ENCODE assay signal across 17 cellular contexts in the genomic region with DNA sequence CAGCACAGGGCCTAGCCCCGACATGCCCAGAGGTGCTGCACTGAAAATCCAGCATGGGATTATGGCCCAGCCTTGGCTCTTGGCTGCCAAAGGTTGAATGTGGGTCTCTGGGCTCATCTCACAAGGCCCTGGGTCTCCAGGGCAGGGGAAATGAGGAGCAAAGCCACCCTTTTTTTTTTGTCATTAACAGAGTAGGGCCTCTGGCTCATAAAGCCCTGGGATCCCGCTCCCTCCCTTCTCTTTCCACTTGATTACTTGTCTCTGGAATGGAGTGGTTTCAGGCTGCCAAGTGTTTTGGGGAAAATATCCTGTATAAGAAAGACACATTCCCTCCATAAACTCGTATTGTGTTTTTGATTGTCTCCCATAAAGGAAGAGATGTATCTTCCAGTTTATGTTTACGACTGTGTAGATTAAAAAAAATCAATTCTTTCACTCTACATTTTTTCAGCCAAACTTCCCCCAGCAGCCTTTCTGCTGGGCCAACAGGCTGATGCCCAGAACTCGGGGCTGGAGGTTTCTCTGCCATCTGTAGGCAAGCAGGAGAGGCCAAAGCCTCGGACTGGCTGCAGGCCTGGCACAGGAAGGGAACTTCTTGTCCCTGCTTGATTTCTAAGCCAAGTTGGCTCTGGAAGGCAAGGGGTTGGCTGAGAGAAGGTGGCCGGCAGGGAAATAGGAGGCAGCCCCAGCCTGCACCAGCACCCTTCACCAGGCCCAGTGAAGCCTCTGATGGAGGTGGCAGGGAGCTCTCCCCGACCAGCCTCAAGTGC. TPM values are rescaled to one million over a fixed set of nuclear protein-coding genes. Genes with fewer than 3 reads are reported as not detected.
A peak's percentile ranks its signal among the peaks of the same experiment; 100 is the strongest.
DNase-seq lines count a peak whose midpoint lies in the region; TF ChIP-seq lines count a peak whose summit lies in the region.
"Had no signal": no experiment of that assay in that cellular context is flagged by ENCODE, and none has a peak within 500 bp of the region (broad histone marks: within the 10 kb centered on the region; RNA-seq: fewer than 3 reads in every experiment).

No MANE protein-coding gene starts in this region.

- H3K9me3 Mint-ChIP-seq in immature natural killer cell (no peaks in the 10 kb centered on the region), endothelial cell (ENCODE audit: unreplicated experiment) (no peaks in the 10 kb centered on the region)
- H3K9me3 Mint-ChIP-seq: activated naive CD4-positive, alpha-beta T cell treated with anti-CD3 and anti-CD28 coated beads, Interleukin-2, amount 10 ng/mL, durations not matched to agents 7 days and 5 days; stimulated activated naive CD8-positive, alpha-beta T cell treated with anti-CD3 and anti-CD28 coated beads, Interleukin-15, Interleukin-2, amounts not matched to agents 100 ng/mL and 50 ng/mL, for 24 hours had no signal

- H3K36me3 ChIP-seq in right atrium auricular region, result no peaks in the 10 kb centered on the region
- H3K36me3 ChIP-seq in skeletal muscle tissue (ENCODE audit: control insufficient read depth in 3 of 3, insufficient read depth in 3 of 3, low read length in 3 of 3), result no peaks in the 10 kb centered on the region

- H3K27ac Mint-ChIP-seq in immature natural killer cell (no peak overlapping the region), endothelial cell (ENCODE audit: unreplicated experiment) (no peak overlapping the region)
- H3K27ac Mint-ChIP-seq: activated naive CD4-positive, alpha-beta T cell treated with anti-CD3 and anti-CD28 coated beads, Interleukin-2, amount 10 ng/mL, durations not matched to agents 7 days and 5 days; stimulated activated naive CD8-positive, alpha-beta T cell treated with anti-CD3 and anti-CD28 coated beads, Interleukin-15, Interleukin-2, amounts not matched to agents 100 ng/mL and 50 ng/mL, for 24 hours had no signal

- H3K4me1 Mint-ChIP-seq in immature natural killer cell (no peaks in the 10 kb centered on the region), endothelial cell (ENCODE audit: unreplicated experiment) (peaks cover 28% of the 10 kb centered on the region)
- H3K4me1 Mint-ChIP-seq: activated naive CD4-positive, alpha-beta T cell treated with anti-CD3 and anti-CD28 coated beads, Interleukin-2, amount 10 ng/mL, durations not matched to agents 7 days and 5 days had no signal

- H3K4me3 ChIP-seq in right atrium auricular region (no peak overlapping the region), skeletal muscle tissue (ENCODE audit: low read length in 3 of 3) (peak overlapping the region in 1 of 3 donors; percentile 38)
- H3K4me3 ChIP-seq: K562 had no signal

- H3K27ac ChIP-seq in right atrium auricular region, result peak overlapping the region; percentile 83 to 90
- peak overlapping the region; percentile 62 for H3K27ac ChIP-seq in skeletal muscle tissue (ENCODE audit: low read depth, low read length)

- DNase-seq in NCI-H1694 treated with DMSO at 0.1 percent for 48 hours (lab: John Stamatoyannopoulos, UW) (peak; percentile 11), cerebellum (ENCODE audit: low spot score) (peak; percentile 92), right atrium auricular region (ENCODE audit: low spot score) (peak; percentile 64), immature natural killer cell (no peak), ureter (ENCODE audit: low spot score) (no peak), endothelial cell (ENCODE audit: low spot score) (no peak), OCI-M1 (lab: John Stamatoyannopoulos, UW) (no peak)
- DNase-seq: activated CD8-positive, alpha-beta memory T cell treated with anti-CD3 and anti-CD28 coated beads, Interleukin-2, amount 50 U/mL, for 48 hours; activated naive CD4-positive, alpha-beta T cell treated with anti-CD3 and anti-CD28 coated beads, Interleukin-2, amount 10 ng/mL, durations not matched to agents 7 days and 5 days; AML-193; central memory CD4-positive, alpha-beta T cell; islet precursor cell; NCI-H1105; SHP77 had no signal

- H3K9me3 ChIP-seq in right atrium auricular region, result no peaks in the 10 kb centered on the region
- H3K9me3 ChIP-seq in skeletal muscle tissue (ENCODE audit: control insufficient read depth in 3 of 3, low read length in 3 of 3), result no peaks in the 10 kb centered on the region

- TF ChIP-seq CTCF in right atrium auricular region (IDR thresholded peaks at IDR 0.05) (no peak), endothelial cell (IDR thresholded peaks at IDR 0.05; ENCODE audit: unreplicated experiment) (no peak)

- H3K4me3 Mint-ChIP-seq in immature natural killer cell (no peak overlapping the region), endothelial cell (ENCODE audit: unreplicated experiment) (no peak overlapping the region)
- H3K4me3 Mint-ChIP-seq: activated naive CD4-positive, alpha-beta T cell treated with anti-CD3 and anti-CD28 coated beads, Interleukin-2, amount 10 ng/mL, durations not matched to agents 7 days and 5 days; stimulated activated naive CD8-positive, alpha-beta T cell treated with anti-CD3 and anti-CD28 coated beads, Interleukin-15, Interleukin-2, amounts not matched to agents 100 ng/mL and 50 ng/mL, for 24 hours had no signal

- H3K36me3 Mint-ChIP-seq in immature natural killer cell (no peaks in the 10 kb centered on the region), endothelial cell (ENCODE audit: low read depth, unreplicated experiment) (no peaks in the 10 kb centered on the region)
- H3K36me3 Mint-ChIP-seq: activated naive CD4-positive, alpha-beta T cell treated with anti-CD3 and anti-CD28 coated beads, Interleukin-2, amount 10 ng/mL, durations not matched to agents 7 days and 5 days had no signal

- no peaks in the 10 kb centered on the region for H3K27me3 ChIP-seq in right atrium auricular region
- H3K27me3 ChIP-seq in skeletal muscle tissue (ENCODE audit: control insufficient read depth in 3 of 3, insufficient read depth in 3 of 3, low read length in 3 of 3), result no peaks in the 10 kb centered on the region

- H3K4me1 ChIP-seq in right atrium auricular region (peaks cover 0 to 66% of the 10 kb centered on the region in 2 donors), skeletal muscle tissue (ENCODE audit: control insufficient read depth in 3 of 3, insufficient read depth in 3 of 3, low read length in 3 of 3) (peaks cover 50 to 56% (median 54%) of the 10 kb centered on the region in 3 donors)

- peak overlapping the region; percentile 3 to 50 (median 24) for H3K9ac ChIP-seq in skeletal muscle tissue (ENCODE audit: low read depth in 1 of 3, low read length in 3 of 3)

- H3K27me3 Mint-ChIP-seq in immature natural killer cell (ENCODE audit: low read depth in 3 of 3) (peaks cover 0 to 3% (median 1%) of the 10 kb centered on the region in 3 donors), endothelial cell (ENCODE audit: unreplicated experiment) (peaks cover 9% of the 10 kb centered on the region)
- H3K27me3 Mint-ChIP-seq: stimulated activated naive CD8-positive, alpha-beta T cell treated with anti-CD3 and anti-CD28 coated beads, Interleukin-15, Interleukin-2, amounts not matched to agents 100 ng/mL and 50 ng/mL, for 24 hours had no signal

RNA-seq across cellular contexts. Expression of a gene that starts 49.4 kb away (rescaled TPM):
- total RNA-seq in cerebellum, result 22.9 TPM
- total RNA-seq in right atrium auricular region, result 10 to 100 TPM; 32.7 to 68.5 TPM
- 2.1 TPM for total RNA-seq in skeletal muscle tissue
- not detected for polyA plus RNA-seq in immature natural killer cell
- total RNA-seq in ureter, result 8.1 TPM
- total RNA-seq in endothelial cell (ENCODE audit: unreplicated experiment), result 4.8 TPM
- total RNA-seq: K562 had no signal
- polyA plus RNA-seq: K562 had no signal

Comparison
In these comparisons a context has a peak if more than half of its experiments do, and no peak if none do; other contexts are left out.
1. DNase-seq: peak in NCI-H1694 treated with DMSO at 0.1 percent for 48 hours (single experiment), cerebellum (single experiment) and right atrium auricular region (single experiment); none in immature natural killer cell (0 of 3), ureter (single experiment), endothelial cell (single experiment) and OCI-M1 (single experiment).